ENCODE assay signal across 21 cellular contexts in genomic region chr2:40130251-40130994, GRCh38.
A peak's percentile ranks its signal among the peaks of the same experiment; 100 is the strongest.
DNase-seq lines count a peak whose midpoint lies in the region; FAIRE-seq and TF ChIP-seq lines count a peak whose summit lies in the region.
"Had no signal": no experiment of that assay in that cellular context is flagged by ENCODE, and none has a peak within 500 bp of the region (broad histone marks: within the 10 kb centered on the region; RNA-seq: fewer than 3 reads in every experiment).

No MANE protein-coding gene starts in this region.

- H3K27me3 ChIP-seq in astrocyte (ENCODE audit: insufficient read depth, low read length) (no peaks in the 10 kb centered on the region), cardiac muscle cell (no peaks in the 10 kb centered on the region), tibial nerve (no peaks in the 10 kb centered on the region)

- H2AFZ ChIP-seq in astrocyte (ENCODE audit: low read depth, low read length) = no peak overlapping the region
- H2AFZ ChIP-seq: GM23338 had no signal

- H3K4me1 ChIP-seq in astrocyte (ENCODE audit: insufficient read depth, low read length) (peaks cover 23% of the 10 kb centered on the region), cardiac muscle cell (ENCODE audit: low read depth) (peaks cover 44% of the 10 kb centered on the region), tibial nerve (no peaks in the 10 kb centered on the region)
- H3K4me1 ChIP-seq: A549 had no signal

- H4K20me1 ChIP-seq in astrocyte (ENCODE audit: insufficient read depth, low read length) = no peaks in the 10 kb centered on the region

- H3K9me3 Mint-ChIP-seq in astrocyte (ENCODE audit: unreplicated experiment) (peaks cover 2% of the 10 kb centered on the region), nephron (no peaks in the 10 kb centered on the region)
- no peaks in the 10 kb centered on the region for H3K9me3 Mint-ChIP-seq in T-helper 2 cell treated with Interferon-gamma antibody and Interleukin-4, amounts not matched to agents 5 μg/mL and 100 μg/mL, for 36 hours
- H3K9me3 Mint-ChIP-seq: activated naive CD8-positive, alpha-beta T cell treated with anti-CD3 and anti-CD28 coated beads, Interleukin-2, amount 50 U/mL, for 24 hours; activated T-cell treated with anti-CD3 and anti-CD28 coated beads, Interleukin-2, amount 50 U/mL, for 24 hours; GM23338; stimulated activated naive CD8-positive, alpha-beta T cell treated with anti-CD3 and anti-CD28 coated beads, Interleukin-15, amount 100 ng/mL, for 72 hours had no signal

- no peak overlapping the region for H3K4me3 Mint-ChIP-seq in astrocyte (ENCODE audit: unreplicated experiment)
- H3K4me3 Mint-ChIP-seq in nephron = no peak overlapping the region
- no peak overlapping the region for H3K4me3 Mint-ChIP-seq in T-helper 2 cell treated with Interferon-gamma antibody and Interleukin-4, amounts not matched to agents 5 μg/mL and 100 μg/mL, for 36 hours
- H3K4me3 Mint-ChIP-seq: activated CD4-positive, alpha-beta T cell treated with anti-CD3 and anti-CD28 coated beads, Interleukin-2, amount 10 ng/mL, durations not matched to agents 24 days and 14 days; activated naive CD8-positive, alpha-beta T cell treated with anti-CD3 and anti-CD28 coated beads, Interleukin-2, amount 50 U/mL, for 24 hours; activated T-cell treated with anti-CD3 and anti-CD28 coated beads, Interleukin-2, amount 50 U/mL, for 24 hours; GM23338; natural killer cell; stimulated activated naive CD8-positive, alpha-beta T cell treated with anti-CD3 and anti-CD28 coated beads, Interleukin-15, amount 100 ng/mL, for 72 hours had no signal

- H3K27me3 Mint-ChIP-seq in astrocyte (ENCODE audit: low read depth, unreplicated experiment) (no peaks in the 10 kb centered on the region), nephron (ENCODE audit: low read depth) (no peaks in the 10 kb centered on the region)
- no peaks in the 10 kb centered on the region for H3K27me3 Mint-ChIP-seq in T-helper 2 cell treated with Interferon-gamma antibody and Interleukin-4, amounts not matched to agents 5 μg/mL and 100 μg/mL, for 36 hours (ENCODE audit: low read depth)
- H3K27me3 Mint-ChIP-seq: activated CD4-positive, alpha-beta T cell treated with anti-CD3 and anti-CD28 coated beads, Interleukin-2, amount 10 ng/mL, durations not matched to agents 24 days and 14 days; activated T-cell treated with anti-CD3 and anti-CD28 coated beads, Interleukin-2, amount 50 U/mL, for 24 hours; stimulated activated naive CD8-positive, alpha-beta T cell treated with anti-CD3 and anti-CD28 coated beads, Interleukin-15, amount 100 ng/mL, for 72 hours had no signal

- H3K36me3 ChIP-seq in astrocyte (ENCODE audit: insufficient read depth, low read length) (no peaks in the 10 kb centered on the region), cardiac muscle cell (peaks cover 20% of the 10 kb centered on the region), tibial nerve (no peaks in the 10 kb centered on the region)

- TF ChIP-seq POLR2A in tibial nerve (IDR thresholded peaks at IDR 0.05) = no peak

- H3K27ac ChIP-seq in astrocyte (ENCODE audit: low read depth, low read length) = peak overlapping the region; percentile 32
- peak overlapping the region; percentile 77 for H3K27ac ChIP-seq in cardiac muscle cell
- no peak overlapping the region for H3K27ac ChIP-seq in tibial nerve
- H3K27ac ChIP-seq: A549, KMS-11 had no signal

- no peaks in the 10 kb centered on the region for H3K9me3 ChIP-seq in astrocyte (ENCODE audit: insufficient read depth, low read depth, low read length)
- H3K9me3 ChIP-seq in cardiac muscle cell (ENCODE audit: low read depth) = no peaks in the 10 kb centered on the region
- H3K9me3 ChIP-seq in tibial nerve = no peaks in the 10 kb centered on the region
- H3K9me3 ChIP-seq: A549 had no signal

- FAIRE-seq in astrocyte (lab: Jason Lieb, UNC) = no peak
- FAIRE-seq: A549, keratinocyte had no signal

- H3K27ac Mint-ChIP-seq in astrocyte (ENCODE audit: unreplicated experiment) (peak overlapping the region; percentile 67), nephron (peak overlapping the region in 2 of 3 experiments; percentile 35 to 44)
- no peak overlapping the region for H3K27ac Mint-ChIP-seq in T-helper 2 cell treated with Interferon-gamma antibody and Interleukin-4, amounts not matched to agents 5 μg/mL and 100 μg/mL, for 36 hours
- H3K27ac Mint-ChIP-seq: activated naive CD8-positive, alpha-beta T cell treated with anti-CD3 and anti-CD28 coated beads, Interleukin-2, amount 50 U/mL, for 24 hours; activated T-cell treated with anti-CD3 and anti-CD28 coated beads, Interleukin-2, amount 50 U/mL, for 24 hours; GM23338; natural killer cell; stimulated activated naive CD8-positive, alpha-beta T cell treated with anti-CD3 and anti-CD28 coated beads, Interleukin-15, amount 100 ng/mL, for 72 hours had no signal

- TF ChIP-seq CTCF in astrocyte (IDR thresholded peaks at IDR 0.05; ENCODE audit: insufficient read depth, low read depth, low read length) = no peak
- no peak for TF ChIP-seq CTCF in cardiac muscle cell (IDR thresholded peaks at IDR 0.05; ENCODE audit: low read depth, low read length)
- no peak for TF ChIP-seq CTCF in nephron (IDR thresholded peaks at IDR 0.05; ENCODE audit: unreplicated experiment in 3 of 3)
- TF ChIP-seq CTCF in tibial nerve (IDR thresholded peaks at IDR 0.05) = no peak

- H3K36me3 Mint-ChIP-seq in astrocyte (ENCODE audit: low read depth, unreplicated experiment) (peaks cover 6% of the 10 kb centered on the region), nephron (ENCODE audit: low read depth) (peaks cover 5% of the 10 kb centered on the region)
- no peaks in the 10 kb centered on the region for H3K36me3 Mint-ChIP-seq in T-helper 2 cell treated with Interferon-gamma antibody and Interleukin-4, amounts not matched to agents 5 μg/mL and 100 μg/mL, for 36 hours (ENCODE audit: low read depth)
- H3K36me3 Mint-ChIP-seq: natural killer cell had no signal

- no peaks in the 10 kb centered on the region for H3K79me2 ChIP-seq in astrocyte (ENCODE audit: insufficient read depth, low read length)

- no peak for TF ChIP-seq EP300 in tibial nerve (IDR thresholded peaks at IDR 0.05)

- peaks cover 22% of the 10 kb centered on the region for H3K4me1 Mint-ChIP-seq in astrocyte (ENCODE audit: low read depth, unreplicated experiment)
- peaks cover 14% of the 10 kb centered on the region for H3K4me1 Mint-ChIP-seq in nephron
- H3K4me1 Mint-ChIP-seq in T-helper 2 cell treated with Interferon-gamma antibody and Interleukin-4, amounts not matched to agents 5 μg/mL and 100 μg/mL, for 36 hours (ENCODE audit: low read depth) = peaks cover 11% of the 10 kb centered on the region
- H3K4me1 Mint-ChIP-seq: GM23338, natural killer cell had no signal

- no peak overlapping the region for H3K9ac ChIP-seq in astrocyte (ENCODE audit: low read length)
- H3K9ac ChIP-seq: KMS-11 had no signal

- WGBS in tibial nerve, 2 donors = 38 to 39% methylated on average over 4 of the region's 4 CpGs

- H3K4me3 ChIP-seq in astrocyte (ENCODE audit: insufficient read depth, low read depth, low read length) (no peak overlapping the region), cardiac muscle cell (no peak overlapping the region), tibial nerve (no peak overlapping the region)
- H3K4me3 ChIP-seq: A549, GM23338 had no signal

- peak overlapping the region; percentile 12 for H3K4me2 ChIP-seq in astrocyte (ENCODE audit: low read length)
- H3K4me2 ChIP-seq: A549, GM23338, KMS-11 had no signal

- DNase-seq in AG08395 (ENCODE audit: low spot score) (peak; percentile 10), astrocyte (ENCODE audit: low read depth) (peak; percentile 80), cardiac muscle cell (ENCODE audit: low read depth in 1 of 2, low spot score in 1 of 2) (peak; percentile 54 to 81), tibial nerve (ENCODE audit: low spot score in 2 of 2) (no peak), RPMI8226 (no peak), NCI-H345 (lab: John Stamatoyannopoulos, UW) (no peak)
- no peak for DNase-seq in T-helper 2 cell treated with Interferon-gamma antibody and Interleukin-4, amounts not matched to agents 5 μg/mL and 100 μg/mL, for 36 hours (ENCODE audit: low spot score)
- DNase-seq: activated CD4-positive, alpha-beta T cell treated with anti-CD3 and anti-CD28 coated beads, Interleukin-2, amount 10 ng/mL, durations not matched to agents 24 days and 14 days; activated naive CD8-positive, alpha-beta T cell treated with anti-CD3 and anti-CD28 coated beads, Interleukin-2, amount 50 U/mL, for 24 hours; activated T-cell treated with anti-CD3 and anti-CD28 coated beads, Interleukin-2, amount 50 U/mL, for 24 hours; Calu3; natural killer cell; NCI-H187 treated with DMSO at 0.1 percent for 48 hours; NCI-H526 treated with DMSO at 0.1 percent for 48 hours; stimulated activated naive CD8-positive, alpha-beta T cell treated with anti-CD3 and anti-CD28 coated beads, Interleukin-15, amount 100 ng/mL, for 72 hours; T1000 had no signal

Comparison
In these comparisons a context has a peak if more than half of its experiments do, and no peak if none do; other contexts are left out.
1. DNase-seq: peak in AG08395 (single experiment), astrocyte (single experiment) and cardiac muscle cell (2 of 2); none in T-helper 2 cell treated with Interferon-gamma antibody and Interleukin-4, amounts not matched to agents 5 μg/mL and 100 μg/mL, for 36 hours (single experiment), tibial nerve (0 of 2), RPMI8226 (single experiment) and NCI-H345 (single experiment).
2. H3K27ac ChIP-seq: peak in astrocyte (single experiment) and cardiac muscle cell (single experiment); none in tibial nerve (0 of 4).